ENCODE assay signal across 19 cellular contexts in genomic region chr6:64081459-64081858, GRCh38.
DNase-seq lines count a peak whose midpoint lies in the region; ATAC-seq and TF ChIP-seq lines count a peak whose summit lies in the region.
"Had no signal": no experiment of that assay in that cellular context is flagged by ENCODE, and none has a peak within 500 bp of the region (broad histone marks: within the 10 kb centered on the region; RNA-seq: fewer than 3 reads in every experiment).

No MANE protein-coding gene starts in this region.

- DNase-seq in amniotic epithelial cell (ENCODE audit: low read depth) (peak; percentile 54), foreskin keratinocyte (peak; percentile 9 to 39), NCI-H1930 (lab: John Stamatoyannopoulos, UW) (no peak)
- no peak for DNase-seq in CD4-positive, alpha-beta memory T cell
- no peak for DNase-seq in stimulated activated CD4-positive, alpha-beta T cell treated with anti-CD3 and anti-CD28 coated beads, Interleukin-12 subunit alpha, Interleukin-12 subunit beta, amount 100 ng/mL, for 4 hours
- DNase-seq: COR-L47, GF-D8, NCI-H1105 treated with DMSO at 0.1 percent for 48 hours, NCI-H1694 treated with DMSO at 0.1 percent for 48 hours, NCI-H345, NCI-H526 treated with DMSO at 0.1 percent for 48 hours, OCI-M1, SJCRH30, SW 1271 had no signal

- TF ChIP-seq CTCF in foreskin keratinocyte (conservative IDR thresholded peaks at IDR 0.05) = no peak

- POLR2A ChIA-PET in CD4-positive, alpha-beta memory T cell (lab: Charles Lee; ENCODE audit: partially characterized antibody) = no interaction called here

- no peaks in the 10 kb centered on the region for H3K36me3 ChIP-seq in CD4-positive, alpha-beta memory T cell (ENCODE audit: insufficient read depth, low read length)
- H3K36me3 ChIP-seq: SJCRH30 had no signal

- no peaks in the 10 kb centered on the region for H3K4me1 Mint-ChIP-seq in CD4-positive, alpha-beta memory T cell

- H3K4me3 ChIP-seq in CD4-positive, alpha-beta memory T cell (ENCODE audit: low read length in 2 of 2) = no peak overlapping the region
- H3K4me3 ChIP-seq: SJCRH30 had no signal

- peak; percentile 60 for ATAC-seq in GM18868 (IDR thresholded peaks at IDR 0.05; ENCODE audit: unreplicated experiment)
- peak; percentile 66 for ATAC-seq in HG03432 (IDR thresholded peaks at IDR 0.05; ENCODE audit: unreplicated experiment)
- ATAC-seq in foreskin keratinocyte = peak; percentile 43
- ATAC-seq: HCT116 had no signal

- CTCF ChIA-PET in CD4-positive, alpha-beta memory T cell (lab: Charles Lee; ENCODE audit: partially characterized antibody) = no interaction called here

- H3K36me3 Mint-ChIP-seq in CD4-positive, alpha-beta memory T cell = no peaks in the 10 kb centered on the region

- no peak overlapping the region for H3K27ac ChIP-seq in foreskin keratinocyte
- H3K27ac ChIP-seq in CD4-positive, alpha-beta memory T cell (ENCODE audit: low read depth, low read length) = no peak overlapping the region
- H3K27ac ChIP-seq: C4-2B, RWPE1, SJCRH30 had no signal

- H3K9me3 ChIP-seq in CD4-positive, alpha-beta memory T cell (ENCODE audit: control insufficient read depth in 1 of 2, low read length in 2 of 2) = no peaks in the 10 kb centered on the region
- H3K9me3 ChIP-seq: SJCRH30 had no signal

- H3K27me3 ChIP-seq in foreskin keratinocyte = no peaks in the 10 kb centered on the region
- H3K27me3 ChIP-seq in CD4-positive, alpha-beta memory T cell (ENCODE audit: insufficient read depth, low read length) = no peaks in the 10 kb centered on the region
- H3K27me3 ChIP-seq: SJCRH30 had no signal

- intact Hi-C loops in CD4-positive, alpha-beta memory T cell (cut with micrococcal nuclease) = no loop called here

- no peaks in the 10 kb centered on the region for H3K27me3 Mint-ChIP-seq in CD4-positive, alpha-beta memory T cell

- peaks cover 0 to 11% (median 6%) of the 10 kb centered on the region in 8 donors for H3K9me3 Mint-ChIP-seq in CD4-positive, alpha-beta memory T cell

- no peak overlapping the region for H3K27ac Mint-ChIP-seq in CD4-positive, alpha-beta memory T cell

- H3K4me1 ChIP-seq in foreskin keratinocyte = no peaks in the 10 kb centered on the region
- no peaks in the 10 kb centered on the region for H3K4me1 ChIP-seq in CD4-positive, alpha-beta memory T cell (ENCODE audit: insufficient read depth, low read length)
- H3K4me1 ChIP-seq: SJCRH30 had no signal

- H3K4me3 Mint-ChIP-seq in CD4-positive, alpha-beta memory T cell = no peak overlapping the region

Comparison
In these comparisons a context has a peak if more than half of its experiments do, and no peak if none do; other contexts are left out.
1. DNase-seq: peak in amniotic epithelial cell (single experiment) and foreskin keratinocyte (2 of 2); none in CD4-positive, alpha-beta memory T cell (0 of 5), NCI-H1930 (0 of 2) and stimulated activated CD4-positive, alpha-beta T cell treated with anti-CD3 and anti-CD28 coated beads, Interleukin-12 subunit alpha, Interleukin-12 subunit beta, amount 100 ng/mL, for 4 hours (single experiment).
2. Peak in every context shown above with its lines, with median percentiles within 50 percentile points of each other: ATAC-seq.